Comparison of ENCODE assay signal across 25 cellular contexts in the genomic region with DNA sequence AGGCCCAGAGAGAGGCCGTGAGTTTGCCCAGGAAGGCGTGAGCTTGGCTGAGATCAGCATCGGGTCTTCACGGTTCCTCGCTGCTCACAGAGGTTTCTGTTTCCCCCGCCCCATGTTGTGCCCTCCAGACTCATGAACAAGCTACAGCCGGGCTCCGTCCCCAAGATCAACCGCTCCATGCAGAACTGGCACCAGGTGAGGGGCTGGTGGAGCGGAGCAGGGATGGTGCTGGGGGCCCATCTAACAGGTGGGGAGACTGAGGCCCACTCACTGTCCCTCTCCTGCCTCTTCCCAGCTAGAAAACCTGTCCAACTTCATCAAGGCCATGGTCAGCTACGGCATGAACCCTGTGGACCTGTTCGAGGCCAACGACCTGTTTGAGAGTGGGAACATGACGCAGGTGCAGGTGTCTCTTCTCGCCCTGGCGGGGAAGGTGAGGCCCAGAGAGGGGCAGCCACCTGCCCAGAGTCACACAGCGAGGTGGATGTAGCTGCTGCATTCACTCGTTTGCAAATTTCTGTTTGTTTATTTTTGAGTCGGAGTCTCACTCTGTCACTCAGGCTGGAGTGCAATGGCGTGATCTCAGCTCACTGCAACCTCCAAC. TPM values are rescaled to one million over a fixed set of nuclear protein-coding genes. Genes with fewer than 3 reads are reported as not detected.
DNase-seq lines count a peak whose midpoint lies in the region; ATAC-seq, FAIRE-seq and TF ChIP-seq lines count a peak whose summit lies in the region.
"Had no signal": no experiment of that assay in that cellular context is flagged by ENCODE, and none has a peak within 500 bp of the region (broad histone marks: within the 10 kb centered on the region; RNA-seq: fewer than 3 reads in every experiment).

No MANE protein-coding gene starts in this region.

- no peak overlapping the region for H2AFZ ChIP-seq in HepG2 (ENCODE audit: low read length)
- H2AFZ ChIP-seq: GM23248 had no signal

- no peaks in the 10 kb centered on the region for H3K9me3 Mint-ChIP-seq in type B pancreatic cell
- H3K9me3 Mint-ChIP-seq: IgD-negative memory B cell; stimulated activated memory B cell treated with anti-CD40 and anti-IgM and Interleukin-4, amounts not matched to agents 10 μg/mL and 1 μg/mL and 100 μg/mL, for 72 hours had no signal

- H3K4me1 Mint-ChIP-seq in type B pancreatic cell (ENCODE audit: unreplicated experiment), result peaks cover 4% of the 10 kb centered on the region

- no peak for TF ChIP-seq RAD21 in HepG2 (CRISPR knock-in tag; IDR thresholded peaks at IDR 0.05)

- intact Hi-C loops in HepG2 (cut with micrococcal nuclease; ENCODE audit: unreplicated experiment), result no loop called here
- intact Hi-C loops in right lobe of liver (cut with DNase I), result no loop called here

- no peak overlapping the region for H3K27ac ChIP-seq in HepG2 (ENCODE audit: extremely low read length, insufficient read depth, low read length)
- no peak overlapping the region for H3K27ac ChIP-seq in right lobe of liver
- H3K27ac ChIP-seq: C4-2B, gastrocnemius medialis, GM23248, HL-60, testis had no signal

- POLR2A ChIA-PET in HepG2 (lab: Yijun Ruan, JAX), result interaction anchor here (0.7 to 1.1 kb wide), 3 partner anchors 9 to 289 kb away, joined by 3 read pairs; no protein-coding TSS in a partner anchor

- ATAC-seq in HepG2 (no peak), right lobe of liver (no peak)
- ATAC-seq: esophagus mucosa; gastrocnemius medialis; sciatic nerve; stimulated activated memory B cell treated with anti-CD40 and anti-IgM and Interleukin-4, amounts not matched to agents 10 μg/mL and 1 μg/mL and 100 μg/mL, for 72 hours had no signal

- no peak overlapping the region for H3K4me3 Mint-ChIP-seq in type B pancreatic cell
- H3K4me3 Mint-ChIP-seq: stimulated activated memory B cell treated with anti-CD40 and anti-IgM and Interleukin-4, amounts not matched to agents 10 μg/mL and 1 μg/mL and 100 μg/mL, for 72 hours had no signal

- H3K4me3 ChIP-seq in HepG2 (replicated peaks in 1 of 3; ENCODE audit: insufficient read depth in 1 of 3, low read depth in 2 of 3, low read length in 3 of 3), result no peak overlapping the region
- H3K4me3 ChIP-seq in right lobe of liver, result no peak overlapping the region
- H3K4me3 ChIP-seq: gastrocnemius medialis, GM23248, lung, MG63, testis had no signal

- H3K9ac ChIP-seq in HepG2 (ENCODE audit: insufficient read depth, low read depth, low read length), result no peak overlapping the region
- H3K9ac ChIP-seq: GM23248 had no signal

- FAIRE-seq in HepG2 (lab: Jason Lieb, UNC), result no peak
- FAIRE-seq: G401.6, keratinocyte had no signal

- DNase-seq in HepG2 (ENCODE audit: low spot score) (no peak), right lobe of liver (no peak), type B pancreatic cell (ENCODE audit: extremely low spot score, unreplicated experiment) (no peak), HuH-7 (ENCODE audit: low spot score) (no peak)
- DNase-seq: activated CD4-positive, alpha-beta T cell treated with anti-CD3 and anti-CD28 coated beads, Interleukin-2, amount 50 U/mL, for 48 hours; activated naive CD4-positive, alpha-beta T cell treated with Interleukin-2 at 50 U/mL for 16 hours; central memory CD4-positive, alpha-beta T cell; gastrocnemius medialis; GM23248; MG63; NCI-H146; NCI-H2171; NCI-H526 treated with DMSO at 0.1 percent for 48 hours; T-helper 1 cell; testis had no signal

- peak overlapping the region; percentile 31 for H3K27ac Mint-ChIP-seq in type B pancreatic cell

- TF ChIP-seq POLR2A in HepG2 (IDR thresholded peaks at IDR 0.05; ENCODE audit: insufficient read depth in 1 of 2, low read depth in 2 of 2, low read length in 2 of 2), result no peak
- no peak for TF ChIP-seq POLR2A in right lobe of liver (IDR thresholded peaks at IDR 0.05)

- WGBS in HepG2 (ENCODE audit: low lambda C conversion rate), result 95% methylated on average over 13 of the region's 20 CpGs
- 78% methylated on average over 6 of the region's 20 CpGs for WGBS in right lobe of liver (ENCODE audit: insufficient coverage, low coverage, low lambda C conversion rate, missing lambda C conversion rate)

- in situ Hi-C loops in HepG2 (cut with HindIII; ENCODE audit: extremely low pct_ligation_motif_present, low pct_unique_long_range_greater_than_20kb), result no loop called here

- H3K9me3 ChIP-seq in HepG2 (ENCODE audit: low read length) (no peaks in the 10 kb centered on the region), right lobe of liver (no peaks in the 10 kb centered on the region)
- H3K9me3 ChIP-seq: gastrocnemius medialis, MG63, testis had no signal

- CTCF ChIA-PET in HepG2 (lab: Yijun Ruan, JAX; ENCODE audit: low intra/inter-chr PET ratio, low total read pairs), result no interaction called here

- H3K4me1 ChIP-seq in HepG2 (ENCODE audit: insufficient read depth, low read length), result peaks cover 13% of the 10 kb centered on the region; the same call in 1 of the 2 replicates
- H3K4me1 ChIP-seq in right lobe of liver, result no peaks in the 10 kb centered on the region

- peaks cover 19% of the 10 kb centered on the region for H3K79me2 ChIP-seq in HepG2 (ENCODE audit: insufficient read depth, low read length)

- H3K4me2 ChIP-seq in HepG2 (ENCODE audit: low read depth, low read length), result no peak overlapping the region

- peaks cover 8% of the 10 kb centered on the region for H3K36me3 Mint-ChIP-seq in type B pancreatic cell

- H4K20me1 ChIP-seq in HepG2 (ENCODE audit: insufficient read depth, low read length), result 0 out of 2 replicates have a peak, but pooled peaks cover 2% of the 10 kb centered on the region

- TF ChIP-seq EP300 in HepG2 (IDR thresholded peaks at IDR 0.05; ENCODE audit: low read depth in 2 of 2, low read length in 2 of 2) (no peak), HepG2 (CRISPR knock-in tag; IDR thresholded peaks at IDR 0.05; ENCODE audit: borderline replicate concordance) (no peak)

- H3K36me3 ChIP-seq in HepG2 (replicated peaks in 1 of 2; ENCODE audit: control insufficient read depth in 1 of 2, insufficient read depth in 2 of 2, low read length in 2 of 2) (peaks cover 16 to 32% of the 10 kb centered on the region in 2 experiments), right lobe of liver (peaks cover 0 to 7% (median 4%) of the 10 kb centered on the region in 4 donors)
- H3K36me3 ChIP-seq: gastrocnemius medialis had no signal

- TF ChIP-seq CTCF in HepG2 (CRISPR knock-in tag; IDR thresholded peaks at IDR 0.05) (no peak), right lobe of liver (IDR thresholded peaks at IDR 0.05) (no peak), type B pancreatic cell (conservative IDR thresholded peaks at IDR 0.05) (no peak)

- no peaks in the 10 kb centered on the region for H3K27me3 Mint-ChIP-seq in type B pancreatic cell
- H3K27me3 Mint-ChIP-seq: IgD-negative memory B cell; stimulated activated memory B cell treated with anti-CD40 and anti-IgM and Interleukin-4, amounts not matched to agents 10 μg/mL and 1 μg/mL and 100 μg/mL, for 72 hours had no signal

- H3K27me3 ChIP-seq in HepG2 (ENCODE audit: control insufficient read depth in 1 of 2, insufficient read depth in 2 of 2, low read length in 2 of 2) (no peaks in the 10 kb centered on the region), right lobe of liver (no peaks in the 10 kb centered on the region)
- H3K27me3 ChIP-seq: MG63, testis had no signal

- no TSS peak for BruUV-seq in HepG2 (replicated peaks; lab: Mats Ljungman, UMichigan)

RNA-seq across cellular contexts. Expression of gene CNN2, which starts 6.0 kb away (rescaled TPM):
- total RNA-seq in HepG2 (2016; rRNA removed; fragmentation: Illumina TruSeq; extraction: Trizol), result 70.0 and 84.5 TPM in 2 replicates
- total RNA-seq in HepG2 (2016; cell fraction: cytosol; rRNA removed; fragmentation: Illumina TruSeq; extraction: Trizol; ENCODE audit: low read depth), result 29.8 and 31.9 TPM in 2 replicates
- total RNA-seq in HepG2 (2016; cell fraction: insoluble cytoplasmic fraction; rRNA removed; fragmentation: Illumina TruSeq; extraction: Trizol), result 66.1 and 74.6 TPM in 2 replicates
- 70.9 and 77.3 TPM in 2 replicates for total RNA-seq in HepG2 (2016; cell fraction: membrane; rRNA removed; fragmentation: Illumina TruSeq; extraction: Trizol)
- total RNA-seq in HepG2 (2016; cell fraction: nucleus; rRNA removed; fragmentation: Illumina TruSeq; extraction: Trizol), result 37.1 and 39.3 TPM in 2 replicates
- 58.1 and 63.6 TPM in 2 replicates for polyA plus RNA-seq in HepG2 (2011; rRNA removed)
- polyA plus RNA-seq in HepG2 (2011; cell fraction: cytosol; rRNA removed), result 71.9 and 76.4 TPM in 2 replicates
- polyA plus RNA-seq in HepG2 (2011; cell fraction: nucleus; rRNA removed), result 59.2 and 73.6 TPM in 2 replicates
- 37.6 and 46.6 TPM in 2 replicates for polyA plus RNA-seq in HepG2 (2012)
- polyA plus RNA-seq in HepG2 (2016; cell fraction: cytosol; fragmentation: Illumina TruSeq; extraction: Trizol; ENCODE audit: low read depth), result 36.8 and 41.0 TPM in 2 replicates
- polyA plus RNA-seq in HepG2 (2016; cell fraction: insoluble cytoplasmic fraction; fragmentation: Illumina TruSeq; extraction: Trizol; ENCODE audit: low read depth), result 82.0 and 114 TPM in 2 replicates
- polyA plus RNA-seq in HepG2 (2016; cell fraction: membrane; fragmentation: Illumina TruSeq; extraction: Trizol; ENCODE audit: low read depth), result 75.2 and 79.7 TPM in 2 replicates
- polyA plus RNA-seq in HepG2 (2016; cell fraction: nucleus; fragmentation: Illumina TruSeq; extraction: Trizol; ENCODE audit: insufficient read depth, low read depth), result 90.2 and 93.1 TPM in 2 replicates
- polyA minus RNA-seq in HepG2 (2011; rRNA and poly(A)+ RNA removed; ENCODE audit: low replicate concordance), result 84.2 and 138 TPM in 2 replicates
- 122 and 138 TPM in 2 replicates for polyA minus RNA-seq in HepG2 (2011; cell fraction: cytosol; rRNA and poly(A)+ RNA removed)
- polyA minus RNA-seq in HepG2 (2011; cell fraction: nucleus; rRNA and poly(A)+ RNA removed), result 21.5 and 28.6 TPM in 2 replicates
- 10 to 100 TPM; 16.4 to 53.8 (median 22.2) TPM for total RNA-seq in right lobe of liver
- 276 and 279 TPM in 2 replicates for total RNA-seq in type B pancreatic cell (ENCODE audit: low replicate concordance)

RNA-seq across cellular contexts. Expression of gene ABCA7, which starts 7.5 kb away (rescaled TPM):
- total RNA-seq in HepG2 (2016; rRNA removed; fragmentation: Illumina TruSeq; extraction: Trizol) (1.3 and 4.4 TPM in 2 replicates), right lobe of liver (10 to 100 TPM in 3 of 6 experiments, 1 to 10 TPM in 3; 4.8 to 14.6 (median 9.1) TPM), type B pancreatic cell (ENCODE audit: low replicate concordance) (23.9 and 26.1 TPM in 2 replicates)
- total RNA-seq in HepG2 (2016; cell fraction: cytosol; rRNA removed; fragmentation: Illumina TruSeq; extraction: Trizol; ENCODE audit: low read depth), result 3.4 and 3.5 TPM in 2 replicates
- total RNA-seq in HepG2 (2016; cell fraction: insoluble cytoplasmic fraction; rRNA removed; fragmentation: Illumina TruSeq; extraction: Trizol), result 2.5 and 6.4 TPM in 2 replicates
- total RNA-seq in HepG2 (2016; cell fraction: membrane; rRNA removed; fragmentation: Illumina TruSeq; extraction: Trizol), result 1.7 and 2.0 TPM in 2 replicates
- 7.8 and 9.7 TPM in 2 replicates for total RNA-seq in HepG2 (2016; cell fraction: nucleus; rRNA removed; fragmentation: Illumina TruSeq; extraction: Trizol)
- polyA plus RNA-seq in HepG2 (2011; rRNA removed), result 32.4 and 41.2 TPM in 2 replicates
- polyA plus RNA-seq in HepG2 (2011; cell fraction: cytosol; rRNA removed), result 27.7 and 35.9 TPM in 2 replicates
- 316 and 410 TPM in 2 replicates for polyA plus RNA-seq in HepG2 (2011; cell fraction: nucleus; rRNA removed)
- 29.1 and 29.7 TPM in 2 replicates for polyA plus RNA-seq in HepG2 (2012)
- polyA plus RNA-seq in HepG2 (2016; cell fraction: cytosol; fragmentation: Illumina TruSeq; extraction: Trizol; ENCODE audit: low read depth), result 0.23 and 0.72 TPM in 2 replicates
- 1.6 and 2.2 TPM in 2 replicates for polyA plus RNA-seq in HepG2 (2016; cell fraction: insoluble cytoplasmic fraction; fragmentation: Illumina TruSeq; extraction: Trizol; ENCODE audit: low read depth)
- polyA plus RNA-seq in HepG2 (2016; cell fraction: membrane; fragmentation: Illumina TruSeq; extraction: Trizol; ENCODE audit: low read depth), result 0.54 and 0.71 TPM in 2 replicates
- polyA plus RNA-seq in HepG2 (2016; cell fraction: nucleus; fragmentation: Illumina TruSeq; extraction: Trizol; ENCODE audit: insufficient read depth, low read depth), result 25.9 and 28.7 TPM in 2 replicates
- polyA minus RNA-seq in HepG2 (2011; rRNA and poly(A)+ RNA removed; ENCODE audit: low replicate concordance), result 20.1 and 68.5 TPM in 2 replicates
- 20.8 and 23.1 TPM in 2 replicates for polyA minus RNA-seq in HepG2 (2011; cell fraction: cytosol; rRNA and poly(A)+ RNA removed)
- 41.6 and 44.5 TPM in 2 replicates for polyA minus RNA-seq in HepG2 (2011; cell fraction: nucleus; rRNA and poly(A)+ RNA removed)

RNA-seq across cellular contexts. Expression of gene RNU6-2, which starts 11.0 kb away (rescaled TPM):
- total RNA-seq in HepG2 (2016; rRNA removed; fragmentation: Illumina TruSeq; extraction: Trizol) (under 0.01 TPM in 1 of 2 replicates, not detected in the other), right lobe of liver (not detected), type B pancreatic cell (ENCODE audit: low replicate concordance) (not detected in 2 replicates)
- total RNA-seq in HepG2 (2016; cell fraction: cytosol; rRNA removed; fragmentation: Illumina TruSeq; extraction: Trizol; ENCODE audit: low read depth), result under 0.01 TPM in 2 replicates
- under 0.01 TPM in 1 of 2 replicates, not detected in the other for total RNA-seq in HepG2 (2016; cell fraction: insoluble cytoplasmic fraction; rRNA removed; fragmentation: Illumina TruSeq; extraction: Trizol)
- under 0.01 TPM in 1 of 2 replicates, not detected in the other for total RNA-seq in HepG2 (2016; cell fraction: membrane; rRNA removed; fragmentation: Illumina TruSeq; extraction: Trizol)
- not detected in 2 replicates for total RNA-seq in HepG2 (2016; cell fraction: nucleus; rRNA removed; fragmentation: Illumina TruSeq; extraction: Trizol)
- not detected in 2 replicates for polyA plus RNA-seq in HepG2 (2011; rRNA removed)
- not detected in 2 replicates for polyA plus RNA-seq in HepG2 (2011; cell fraction: cytosol; rRNA removed)
- not detected in 2 replicates for polyA plus RNA-seq in HepG2 (2011; cell fraction: nucleus; rRNA removed)
- not detected in 2 replicates for polyA plus RNA-seq in HepG2 (2012)
- not detected in 2 replicates for polyA plus RNA-seq in HepG2 (2016; cell fraction: cytosol; fragmentation: Illumina TruSeq; extraction: Trizol; ENCODE audit: low read depth)
- not detected in 2 replicates for polyA plus RNA-seq in HepG2 (2016; cell fraction: insoluble cytoplasmic fraction; fragmentation: Illumina TruSeq; extraction: Trizol; ENCODE audit: low read depth)
- not detected in 2 replicates for polyA plus RNA-seq in HepG2 (2016; cell fraction: membrane; fragmentation: Illumina TruSeq; extraction: Trizol; ENCODE audit: low read depth)
- not detected in 2 replicates for polyA plus RNA-seq in HepG2 (2016; cell fraction: nucleus; fragmentation: Illumina TruSeq; extraction: Trizol; ENCODE audit: insufficient read depth, low read depth)
- under 0.01 TPM in 1 of 2 replicates, not detected in the other for polyA minus RNA-seq in HepG2 (2011; rRNA and poly(A)+ RNA removed; ENCODE audit: low replicate concordance)
- polyA minus RNA-seq in HepG2 (2011; cell fraction: cytosol; rRNA and poly(A)+ RNA removed), result under 0.01 TPM in 1 of 2 replicates, not detected in the other
- polyA minus RNA-seq in HepG2 (2011; cell fraction: nucleus; rRNA and poly(A)+ RNA removed), result not detected in 2 replicates
- total RNA-seq: esophagus mucosa, gastrocnemius medialis, GM23248, lung, osteocyte, sciatic nerve, testis had no signal
- polyA plus RNA-seq: GM23248, IgD-negative memory B cell, keratinocyte, lung had no signal

RNA-seq across cellular contexts. Expression of gene TMEM259, which starts 11.4 kb away (rescaled TPM):
- total RNA-seq in HepG2 (2016; rRNA removed; fragmentation: Illumina TruSeq; extraction: Trizol) (20.5 and 64.7 TPM in 2 replicates), right lobe of liver (100 to 1,000 TPM in 2 of 6 experiments, 10 to 100 TPM in 4; 82.6 to 180 (median 93.2) TPM), type B pancreatic cell (ENCODE audit: low replicate concordance) (157 and 173 TPM in 2 replicates)
- total RNA-seq in HepG2 (2016; cell fraction: cytosol; rRNA removed; fragmentation: Illumina TruSeq; extraction: Trizol; ENCODE audit: low read depth), result 30.1 and 37.5 TPM in 2 replicates
- 17.1 and 68.9 TPM in 2 replicates for total RNA-seq in HepG2 (2016; cell fraction: insoluble cytoplasmic fraction; rRNA removed; fragmentation: Illumina TruSeq; extraction: Trizol)
- total RNA-seq in HepG2 (2016; cell fraction: membrane; rRNA removed; fragmentation: Illumina TruSeq; extraction: Trizol), result 50.5 and 59.4 TPM in 2 replicates
- 58.0 and 76.3 TPM in 2 replicates for total RNA-seq in HepG2 (2016; cell fraction: nucleus; rRNA removed; fragmentation: Illumina TruSeq; extraction: Trizol)
- 164 and 232 TPM in 2 replicates for polyA plus RNA-seq in HepG2 (2011; rRNA removed)
- polyA plus RNA-seq in HepG2 (2011; cell fraction: cytosol; rRNA removed), result 108 and 161 TPM in 2 replicates
- polyA plus RNA-seq in HepG2 (2011; cell fraction: nucleus; rRNA removed), result 1,157 and 1,454 TPM in 2 replicates
- 55.1 and 79.6 TPM in 2 replicates for polyA plus RNA-seq in HepG2 (2012)
- 28.3 and 31.6 TPM in 2 replicates for polyA plus RNA-seq in HepG2 (2016; cell fraction: cytosol; fragmentation: Illumina TruSeq; extraction: Trizol; ENCODE audit: low read depth)
- 28.7 and 28.8 TPM in 2 replicates for polyA plus RNA-seq in HepG2 (2016; cell fraction: insoluble cytoplasmic fraction; fragmentation: Illumina TruSeq; extraction: Trizol; ENCODE audit: low read depth)
- polyA plus RNA-seq in HepG2 (2016; cell fraction: membrane; fragmentation: Illumina TruSeq; extraction: Trizol; ENCODE audit: low read depth), result 47.1 and 48.7 TPM in 2 replicates
- polyA plus RNA-seq in HepG2 (2016; cell fraction: nucleus; fragmentation: Illumina TruSeq; extraction: Trizol; ENCODE audit: insufficient read depth, low read depth), result 234 and 238 TPM in 2 replicates
- 129 and 199 TPM in 2 replicates for polyA minus RNA-seq in HepG2 (2011; rRNA and poly(A)+ RNA removed; ENCODE audit: low replicate concordance)
- polyA minus RNA-seq in HepG2 (2011; cell fraction: cytosol; rRNA and poly(A)+ RNA removed), result 47.6 and 51.1 TPM in 2 replicates
- polyA minus RNA-seq in HepG2 (2011; cell fraction: nucleus; rRNA and poly(A)+ RNA removed), result 58.8 and 65.8 TPM in 2 replicates

RNA-seq across cellular contexts. Expression of gene GRIN3B, which starts 32.1 kb away (rescaled TPM):
- 0.07 TPM in 1 of 2 replicates, not detected in the other for total RNA-seq in HepG2 (2016; rRNA removed; fragmentation: Illumina TruSeq; extraction: Trizol)
- not detected in 2 replicates for total RNA-seq in HepG2 (2016; cell fraction: cytosol; rRNA removed; fragmentation: Illumina TruSeq; extraction: Trizol; ENCODE audit: low read depth)
- 0.17 TPM in 1 of 2 replicates, not detected in the other for total RNA-seq in HepG2 (2016; cell fraction: insoluble cytoplasmic fraction; rRNA removed; fragmentation: Illumina TruSeq; extraction: Trizol)
- not detected in 2 replicates for total RNA-seq in HepG2 (2016; cell fraction: membrane; rRNA removed; fragmentation: Illumina TruSeq; extraction: Trizol)
- 0.28 TPM in 1 of 2 replicates, not detected in the other for total RNA-seq in HepG2 (2016; cell fraction: nucleus; rRNA removed; fragmentation: Illumina TruSeq; extraction: Trizol)
- 0.20 and 0.34 TPM in 2 replicates for polyA plus RNA-seq in HepG2 (2011; rRNA removed)
- polyA plus RNA-seq in HepG2 (2011; cell fraction: cytosol; rRNA removed), result 0.15 and 0.47 TPM in 2 replicates
- polyA plus RNA-seq in HepG2 (2011; cell fraction: nucleus; rRNA removed), result 2.8 and 7.1 TPM in 2 replicates
- 0.23 and 0.28 TPM in 2 replicates for polyA plus RNA-seq in HepG2 (2012)
- not detected in 2 replicates for polyA plus RNA-seq in HepG2 (2016; cell fraction: cytosol; fragmentation: Illumina TruSeq; extraction: Trizol; ENCODE audit: low read depth)
- polyA plus RNA-seq in HepG2 (2016; cell fraction: insoluble cytoplasmic fraction; fragmentation: Illumina TruSeq; extraction: Trizol; ENCODE audit: low read depth), result not detected in 2 replicates
- not detected in 2 replicates for polyA plus RNA-seq in HepG2 (2016; cell fraction: membrane; fragmentation: Illumina TruSeq; extraction: Trizol; ENCODE audit: low read depth)
- 0.27 and 0.38 TPM in 2 replicates for polyA plus RNA-seq in HepG2 (2016; cell fraction: nucleus; fragmentation: Illumina TruSeq; extraction: Trizol; ENCODE audit: insufficient read depth, low read depth)
- 0.42 TPM in 1 of 2 replicates, not detected in the other for polyA minus RNA-seq in HepG2 (2011; rRNA and poly(A)+ RNA removed; ENCODE audit: low replicate concordance)
- polyA minus RNA-seq in HepG2 (2011; cell fraction: cytosol; rRNA and poly(A)+ RNA removed), result not detected in 2 replicates
- polyA minus RNA-seq in HepG2 (2011; cell fraction: nucleus; rRNA and poly(A)+ RNA removed), result 0.13 and 0.37 TPM in 2 replicates
- total RNA-seq in right lobe of liver, result under 1 TPM in 1 of 6 experiments, not detected in 5; 0.06 TPM
- total RNA-seq in type B pancreatic cell (ENCODE audit: low replicate concordance), result 0.65 and 1.00 TPM in 2 replicates
- total RNA-seq: esophagus mucosa, gastrocnemius medialis, sciatic nerve had no signal
- polyA plus RNA-seq: GM23248, IgD-negative memory B cell had no signal
